20 cellular contexts compared by ENCODE assay signal in the genomic region with DNA sequence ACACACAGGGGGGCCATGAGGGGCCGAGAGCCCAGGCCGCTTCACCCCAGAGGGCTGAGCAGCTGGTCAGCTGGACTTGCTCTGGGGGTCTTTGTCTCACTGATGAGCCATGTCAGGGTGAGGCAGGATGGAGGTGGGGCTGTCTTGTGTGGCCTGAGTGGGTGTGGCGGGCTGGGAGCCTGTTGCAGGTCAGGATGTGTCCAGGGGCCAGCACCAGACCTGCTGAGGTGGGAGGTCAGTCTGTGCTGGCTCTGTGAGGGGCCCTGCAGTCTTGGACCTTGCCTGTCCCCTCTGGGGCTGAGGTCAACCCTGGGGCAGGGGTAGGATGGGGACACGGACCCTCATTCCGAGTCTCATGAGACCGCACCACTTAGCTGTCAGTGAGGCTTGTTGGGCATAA. TPM values are rescaled to one million over a fixed set of nuclear protein-coding genes. Genes with fewer than 3 reads are reported as not detected.
DNase-seq lines count a peak whose midpoint lies in the region; ATAC-seq, FAIRE-seq and TF ChIP-seq lines count a peak whose summit lies in the region.
"Had no signal": no experiment of that assay in that cellular context is flagged by ENCODE, and none has a peak within 500 bp of the region (broad histone marks: within the 10 kb centered on the region; RNA-seq: fewer than 3 reads in every experiment).

No MANE protein-coding gene starts in this region.

- no peak for FAIRE-seq in H54 (lab: Jason Lieb, UNC)

- no peak for TF ChIP-seq POLR2A in H54 (IDR thresholded peaks at IDR 0.05; ENCODE audit: low read depth, low read length)

- H3K9me3 Mint-ChIP-seq in effector memory CD8-positive, alpha-beta T cell = no peaks in the 10 kb centered on the region
- H3K9me3 Mint-ChIP-seq: stimulated activated memory B cell treated with anti-CD40 and anti-IgM and Interleukin-4, amounts not matched to agents 10 μg/mL and 1 μg/mL and 100 μg/mL, for 72 hours had no signal

- H3K36me3 ChIP-seq in left ventricle myocardium inferior = no peaks in the 10 kb centered on the region
- no peaks in the 10 kb centered on the region for H3K36me3 ChIP-seq in neuronal stem cell (replicated peaks in 1 of 2; ENCODE audit: control insufficient read depth in 2 of 2, insufficient read depth in 2 of 2, low read length in 2 of 2)
- no peaks in the 10 kb centered on the region for H3K36me3 ChIP-seq in urinary bladder (ENCODE audit: insufficient read depth)
- H3K36me3 ChIP-seq: cardiac muscle cell had no signal

- H3K4ac ChIP-seq in neuronal stem cell (ENCODE audit: low read length) = no peak overlapping the region

- H3K4me3 Mint-ChIP-seq in effector memory CD8-positive, alpha-beta T cell = peak overlapping the region; percentile 86 to 87
- H3K4me3 Mint-ChIP-seq: stimulated activated memory B cell treated with anti-CD40 and anti-IgM and Interleukin-4, amounts not matched to agents 10 μg/mL and 1 μg/mL and 100 μg/mL, for 72 hours had no signal

- H2BK5ac ChIP-seq in neuronal stem cell (ENCODE audit: low read length) = no peak overlapping the region

- peak overlapping the region; percentile 94 for H2AK5ac ChIP-seq in neuronal stem cell (ENCODE audit: low read depth, low read length)

- peak overlapping the region; percentile 57 for H3K23ac ChIP-seq in neuronal stem cell (ENCODE audit: low read depth, low read length, poor library complexity)

- H3K27ac Mint-ChIP-seq in effector memory CD8-positive, alpha-beta T cell = peak overlapping the region; percentile 96

- no peaks in the 10 kb centered on the region for H3K27me3 ChIP-seq in left ventricle myocardium inferior (ENCODE audit: low read depth)
- no peaks in the 10 kb centered on the region for H3K27me3 ChIP-seq in right cardiac atrium (ENCODE audit: control insufficient read depth, insufficient read depth)
- H3K27me3 ChIP-seq in neuronal stem cell (ENCODE audit: control insufficient read depth in 3 of 3, insufficient read depth in 3 of 3, low read depth in 1 of 3, low read length in 3 of 3) = no peaks in the 10 kb centered on the region
- H3K27me3 ChIP-seq: cardiac muscle cell had no signal

- H3K36me3 Mint-ChIP-seq in effector memory CD8-positive, alpha-beta T cell (ENCODE audit: insufficient read depth) = peaks cover 27% of the 10 kb centered on the region
- H3K36me3 Mint-ChIP-seq: stimulated activated memory B cell treated with anti-CD40 and anti-IgM and Interleukin-4, amounts not matched to agents 10 μg/mL and 1 μg/mL and 100 μg/mL, for 72 hours had no signal

- no peak overlapping the region for H4K8ac ChIP-seq in neuronal stem cell (ENCODE audit: low read depth, low read length)

- no peak overlapping the region for H3K4me3 ChIP-seq in left ventricle myocardium inferior
- no peak overlapping the region for H3K4me3 ChIP-seq in right cardiac atrium (ENCODE audit: low read length)
- no peak overlapping the region for H3K4me3 ChIP-seq in neuronal stem cell (ENCODE audit: low read length in 2 of 2)
- no peak overlapping the region for H3K4me3 ChIP-seq in urinary bladder (ENCODE audit: low read depth, low read length)
- H3K4me3 ChIP-seq: cardiac muscle cell, smooth muscle cell had no signal

- peaks cover 31 to 33% of the 10 kb centered on the region in 2 donors for H3K4me1 Mint-ChIP-seq in effector memory CD8-positive, alpha-beta T cell (ENCODE audit: low read depth in 2 of 2)

- WGBS in right cardiac atrium = 86% methylated on average over 6 of the region's 6 CpGs
- WGBS in neuronal stem cell (ENCODE audit: extremely low coverage in 2 of 2, insufficient read length in 2 of 2, insufficient replicate concordance in 1 of 2), 2 donors = no CpG with 5 or more reads among the region's 6 CpGs
- WGBS in urinary bladder = 95% methylated on average over 6 of the region's 6 CpGs

- no peak overlapping the region for H3K4me2 ChIP-seq in neuronal stem cell (ENCODE audit: insufficient read depth, low read length, poor library complexity, severe bottlenecking)
- H3K4me2 ChIP-seq: smooth muscle cell had no signal

- H3K4me1 ChIP-seq in left ventricle myocardium inferior (peaks cover 100% of the 10 kb centered on the region), right cardiac atrium (ENCODE audit: control insufficient read depth, insufficient read depth, low read length) (peaks cover 50% of the 10 kb centered on the region), neuronal stem cell (ENCODE audit: control insufficient read depth in 2 of 2, insufficient read depth in 1 of 2, low read depth in 1 of 2, low read length in 2 of 2) (peaks cover 25 to 27% of the 10 kb centered on the region in 2 donors), urinary bladder (ENCODE audit: insufficient read depth) (no peaks in the 10 kb centered on the region)

- H2AFZ ChIP-seq in neuronal stem cell (ENCODE audit: low read length) = no peak overlapping the region

- intact Hi-C loops in left ventricle myocardium inferior (cut with micrococcal nuclease) = no loop called here
- intact Hi-C loops in right cardiac atrium (cut with DNase I) = no loop called here

- DNase-seq in left ventricle myocardium inferior (no peak), right cardiac atrium (no peak), neuronal stem cell (ENCODE audit: low spot score) (no peak), GM19240 (ENCODE audit: insufficient read length, low spot score) (no peak), H54 (ENCODE audit: insufficient read length, low spot score) (no peak), DMS79 (lab: John Stamatoyannopoulos, UW) (no peak)
- no peak for DNase-seq in effector memory CD8-positive, alpha-beta T cell
- DNase-seq: activated naive CD4-positive, alpha-beta T cell treated with anti-CD3 and anti-CD28 coated beads, Interleukin-2, amount 50 U/mL, for 16 hours; DMS53; H7; NCI-H1048; NCI-H187 treated with DMSO at 0.1 percent for 48 hours; stimulated activated CD4-positive, alpha-beta T cell treated with anti-CD3 and anti-CD28 coated beads, Interleukin-2, amount 100 ng/mL, for 24 hours; T-helper 9 cell had no signal

- H3K18ac ChIP-seq in neuronal stem cell (ENCODE audit: low read length) = peak overlapping the region; percentile 85

- TF ChIP-seq CTCF in left ventricle myocardium inferior (IDR thresholded peaks at IDR 0.05; ENCODE audit: borderline replicate concordance) = no peak

- no peak overlapping the region for H3K14ac ChIP-seq in neuronal stem cell (ENCODE audit: low read length)

- no peak overlapping the region for H2BK15ac ChIP-seq in neuronal stem cell (ENCODE audit: low read length)

- H3K27me3 Mint-ChIP-seq in effector memory CD8-positive, alpha-beta T cell = no peaks in the 10 kb centered on the region
- H3K27me3 Mint-ChIP-seq: stimulated activated memory B cell treated with anti-CD40 and anti-IgM and Interleukin-4, amounts not matched to agents 10 μg/mL and 1 μg/mL and 100 μg/mL, for 72 hours had no signal

- H4K91ac ChIP-seq in neuronal stem cell (ENCODE audit: low read depth, low read length, poor library complexity) = no peak overlapping the region

- peak overlapping the region; percentile 78 for H2BK12ac ChIP-seq in neuronal stem cell (ENCODE audit: low read length)

- H2BK120ac ChIP-seq in neuronal stem cell (ENCODE audit: low read depth, low read length) = no peak overlapping the region

- H3K9ac ChIP-seq in neuronal stem cell (ENCODE audit: low read depth, low read length, poor library complexity) = peak overlapping the region; percentile 21

- H3K9me3 ChIP-seq in left ventricle myocardium inferior (replicated peaks) (no peaks in the 10 kb centered on the region), right cardiac atrium (ENCODE audit: control insufficient read depth, low read length) (no peaks in the 10 kb centered on the region), neuronal stem cell (replicated peaks in 1 of 2; ENCODE audit: control insufficient read depth in 2 of 2, insufficient read depth in 1 of 2, low read depth in 1 of 2, low read length in 2 of 2) (no peaks in the 10 kb centered on the region)

- peaks cover 60% of the 10 kb centered on the region for H3K79me1 ChIP-seq in neuronal stem cell (ENCODE audit: low read depth, low read length)

- H3K27ac ChIP-seq in left ventricle myocardium inferior (replicated peaks) (peak overlapping the region; percentile 59), right cardiac atrium (ENCODE audit: low read length) (no peak overlapping the region), neuronal stem cell (replicated peaks; ENCODE audit: low read length) (no peak overlapping the region), urinary bladder (ENCODE audit: low read depth) (peak overlapping the region; percentile 55)
- H3K27ac ChIP-seq: 22Rv1, cardiac muscle cell had no signal

- ATAC-seq in right cardiac atrium = no peak
- no peak for ATAC-seq in effector memory CD8-positive, alpha-beta T cell (replicated peaks)
- ATAC-seq: SK-N-SH treated with all-trans-retinoic acid at 6 μM for 48 hours; stimulated activated memory B cell treated with anti-CD40 and anti-IgM and Interleukin-4, amounts not matched to agents 10 μg/mL and 1 μg/mL and 100 μg/mL, for 72 hours had no signal

RNA-seq across cellular contexts. Expression of a gene that starts 56.9 kb away (rescaled TPM):
- total RNA-seq in left ventricle myocardium inferior (57.1 TPM), right cardiac atrium (10 to 100 TPM; 48.1 to 72.3 (median 61.7) TPM), urinary bladder (19.7 TPM)
- polyA plus RNA-seq in right cardiac atrium (66.0 TPM), urinary bladder (70.6 TPM)
- polyA plus RNA-seq in neuronal stem cell (2013, experiment 1 of 2) = 36.1 TPM
- 36.3 TPM for polyA plus RNA-seq in neuronal stem cell (2013, experiment 2 of 2)

Comparison
In these comparisons a context has a peak if more than half of its experiments do, and no peak if none do; other contexts are left out.
1. H3K27ac ChIP-seq: peak in left ventricle myocardium inferior (single experiment) and urinary bladder (single experiment); none in right cardiac atrium (single experiment) and neuronal stem cell (single experiment).